1 cellular context compared by ENCODE assay signal in the genomic region with DNA sequence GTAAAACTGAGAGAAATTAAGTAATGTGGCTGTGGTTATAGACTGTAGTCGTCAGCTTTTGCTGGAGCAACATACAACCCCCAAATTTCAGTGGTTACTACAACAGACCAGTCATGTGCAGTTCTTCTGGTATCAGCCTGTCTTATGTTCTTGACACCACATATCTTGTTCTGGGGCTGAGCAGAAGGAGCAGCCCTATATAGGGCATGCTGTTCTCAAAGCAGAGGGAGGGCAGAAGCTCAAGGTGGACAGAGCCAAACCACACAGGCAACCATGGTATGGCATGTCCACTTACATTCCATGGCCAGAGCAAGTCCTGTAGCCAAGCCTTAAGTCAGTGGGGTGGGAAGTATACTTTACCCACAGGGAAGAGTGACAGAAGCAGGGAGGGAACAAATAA.
TF ChIP-seq lines count a peak whose summit lies in the region.

No MANE protein-coding gene starts in this region.

TF ChIP-seq in IMR-90, 13 proteins besides CTCF, POLR2A, EP300 and RAD21:
- TF ChIP-seq MAFK (IDR thresholded peaks at IDR 0.05; ENCODE audit: low read depth, low read length) (no peak), SMC3 (IDR thresholded peaks at IDR 0.05; ENCODE audit: low read depth, low read length) (no peak), MAZ (IDR thresholded peaks at IDR 0.05; ENCODE audit: borderline replicate concordance, low read depth, low read length) (no peak), RFX5 (IDR thresholded peaks at IDR 0.05; ENCODE audit: low read depth, low read length) (no peak), MXI1 (IDR thresholded peaks at IDR 0.05; ENCODE audit: borderline replicate concordance, low read depth, low read length) (no peak), CEBPB (IDR thresholded peaks at IDR 0.05; ENCODE audit: low read depth, low read length) (no peak), RCOR1 (IDR thresholded peaks at IDR 0.05; ENCODE audit: insufficient replicate concordance, low read length) (no peak), NFE2L2 (IDR thresholded peaks at IDR 0.05; ENCODE audit: low read depth, low read length) (no peak), BHLHE40 (IDR thresholded peaks at IDR 0.05; ENCODE audit: low read depth, low read length) (no peak), FOS (IDR thresholded peaks at IDR 0.05; ENCODE audit: low read depth, low read length) (no peak), CHD1 (IDR thresholded peaks at IDR 0.05; ENCODE audit: low read depth, low read length) (no peak)
- TF ChIP-seq, protein P1, sequence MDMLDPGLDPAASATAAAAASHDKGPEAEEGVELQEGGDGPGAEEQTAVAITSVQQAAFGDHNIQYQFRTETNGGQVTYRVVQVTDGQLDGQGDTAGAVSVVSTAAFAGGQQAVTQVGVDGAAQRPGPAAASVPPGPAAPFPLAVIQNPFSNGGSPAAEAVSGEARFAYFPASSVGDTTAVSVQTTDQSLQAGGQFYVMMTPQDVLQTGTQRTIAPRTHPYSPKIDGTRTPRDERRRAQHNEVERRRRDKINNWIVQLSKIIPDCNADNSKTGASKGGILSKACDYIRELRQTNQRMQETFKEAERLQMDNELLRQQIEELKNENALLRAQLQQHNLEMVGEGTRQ (IDR thresholded peaks at IDR 0.05; ENCODE audit: low read depth, low read length) = no peak
- TF ChIP-seq, protein P2, sequence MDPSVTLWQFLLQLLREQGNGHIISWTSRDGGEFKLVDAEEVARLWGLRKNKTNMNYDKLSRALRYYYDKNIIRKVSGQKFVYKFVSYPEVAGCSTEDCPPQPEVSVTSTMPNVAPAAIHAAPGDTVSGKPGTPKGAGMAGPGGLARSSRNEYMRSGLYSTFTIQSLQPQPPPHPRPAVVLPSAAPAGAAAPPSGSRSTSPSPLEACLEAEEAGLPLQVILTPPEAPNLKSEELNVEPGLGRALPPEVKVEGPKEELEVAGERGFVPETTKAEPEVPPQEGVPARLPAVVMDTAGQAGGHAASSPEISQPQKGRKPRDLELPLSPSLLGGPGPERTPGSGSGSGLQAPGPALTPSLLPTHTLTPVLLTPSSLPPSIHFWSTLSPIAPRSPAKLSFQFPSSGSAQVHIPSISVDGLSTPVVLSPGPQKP (IDR thresholded peaks at IDR 0.05; ENCODE audit: borderline replicate concordance, low read depth, low read length) = no peak
TF ChIP-seq in IMR-90: peak in this region for 0.
